In genomic region chr21:44428281-44428942, GRCh38 we compare ENCODE assay signal across 8 cellular contexts.
A peak's percentile ranks its signal among the peaks of the same experiment; 100 is the strongest.
DNase-seq lines count a peak whose midpoint lies in the region; ATAC-seq and TF ChIP-seq lines count a peak whose summit lies in the region.

No MANE protein-coding gene starts in this region.

- no peak for TF ChIP-seq CTCF in GM12865 (IDR thresholded peaks at IDR 0.05; ENCODE audit: insufficient read depth, low read depth, low read length, missing control alignments)

- no peak overlapping the region for H3K4me3 ChIP-seq in GM12865 (ENCODE audit: low read depth, low read length)

- peak; percentile 71 for DNase-seq in GM12865 (ENCODE audit: low read depth)
- DNase-seq in NCI-H748 treated with DMSO at 0.1 percent for 48 hours (lab: John Stamatoyannopoulos, UW): peak; percentile 20
- DNase-seq in activated CD8-positive, alpha-beta memory T cell treated with anti-CD3 and anti-CD28 coated beads, Interleukin-2, amount 50 U/mL, for 4 hours: peak; percentile 24
- peak; percentile 72 for DNase-seq in iPS-NIHi7 (ENCODE audit: extremely low spot score)
- no peak for DNase-seq in NCI-H1436 (lab: John Stamatoyannopoulos, UW)
- no peak for DNase-seq in NCI-H187 (lab: John Stamatoyannopoulos, UW)

- no peak for ATAC-seq in HG02870 (IDR thresholded peaks at IDR 0.05; ENCODE audit: unreplicated experiment)
- no peak for ATAC-seq in HG03457 (IDR thresholded peaks at IDR 0.05; ENCODE audit: unreplicated experiment)

Comparison
In these comparisons a context has a peak if more than half of its experiments do, and no peak if none do; other contexts are left out.
1. DNase-seq: peak in GM12865 (single experiment), NCI-H748 treated with DMSO at 0.1 percent for 48 hours (single experiment), activated CD8-positive, alpha-beta memory T cell treated with anti-CD3 and anti-CD28 coated beads, Interleukin-2, amount 50 U/mL, for 4 hours (single experiment) and iPS-NIHi7 (single experiment); none in NCI-H1436 (single experiment) and NCI-H187 (0 of 2).